In genomic region chr21:36381841-36382589, GRCh38 we compare ENCODE assay signal across 14 cellular contexts. TPM values are rescaled to one million over a fixed set of nuclear protein-coding genes. Genes with fewer than 3 reads are reported as not detected.
DNase-seq lines count a peak whose midpoint lies in the region; ATAC-seq and TF ChIP-seq lines count a peak whose summit lies in the region.
"Had no signal": no experiment of that assay in that cellular context is flagged by ENCODE, and none has a peak within 500 bp of the region (broad histone marks: within the 10 kb centered on the region; RNA-seq: fewer than 3 reads in every experiment).

No MANE protein-coding gene starts in this region.

- CTCF ChIA-PET in T-cell (lab: Charles Lee), result interaction anchor here in 1 of 2 donors (0.6 kb wide), 1 partner anchor 473 kb away, joined by 6 read pairs; no protein-coding TSS in a partner anchor

- H3K36me3 Mint-ChIP-seq in activated naive CD4-positive, alpha-beta T cell treated with anti-CD3 and anti-CD28 coated beads, Interleukin-2, amount 50 U/mL, for 24 hours, result peaks cover 1% of the 10 kb centered on the region
- H3K36me3 Mint-ChIP-seq in T-cell, result peaks cover 4% of the 10 kb centered on the region
- H3K36me3 Mint-ChIP-seq in type B pancreatic cell, result peaks cover 5% of the 10 kb centered on the region

- ATAC-seq in T-cell (replicated peaks in 1 of 4), result no peak
- no peak for ATAC-seq in GM19452 (IDR thresholded peaks at IDR 0.05; ENCODE audit: unreplicated experiment)

- H3K4me3 Mint-ChIP-seq in activated naive CD4-positive, alpha-beta T cell treated with anti-CD3 and anti-CD28 coated beads, Interleukin-2, amount 50 U/mL, for 24 hours, result no peak overlapping the region
- H3K4me3 Mint-ChIP-seq in T-cell (no peak overlapping the region), type B pancreatic cell (peak overlapping the region; percentile 27)

- no peaks in the 10 kb centered on the region for H3K27me3 Mint-ChIP-seq in activated naive CD4-positive, alpha-beta T cell treated with anti-CD3 and anti-CD28 coated beads, Interleukin-2, amount 50 U/mL, for 24 hours
- H3K27me3 Mint-ChIP-seq in T-cell (no peaks in the 10 kb centered on the region), type B pancreatic cell (no peaks in the 10 kb centered on the region)

- H3K4me3 ChIP-seq in fibroblast of the aortic adventitia (ENCODE audit: low read depth, low read length), result no peak overlapping the region
- H3K4me3 ChIP-seq: esophagus squamous epithelium, spleen, thoracic aorta had no signal

- POLR2A ChIA-PET in T-cell (lab: Charles Lee), result no interaction called here

- peak overlapping the region; percentile 10 for H3K27ac Mint-ChIP-seq in activated naive CD4-positive, alpha-beta T cell treated with anti-CD3 and anti-CD28 coated beads, Interleukin-2, amount 50 U/mL, for 24 hours
- H3K27ac Mint-ChIP-seq in T-cell (peak overlapping the region; percentile 30 to 74), type B pancreatic cell (no peak overlapping the region)

- peaks cover 13% of the 10 kb centered on the region for H3K4me1 Mint-ChIP-seq in activated naive CD4-positive, alpha-beta T cell treated with anti-CD3 and anti-CD28 coated beads, Interleukin-2, amount 50 U/mL, for 24 hours
- H3K4me1 Mint-ChIP-seq in T-cell (peaks cover 0 to 8% (median 7%) of the 10 kb centered on the region in 3 donors), type B pancreatic cell (ENCODE audit: unreplicated experiment) (peaks cover 8% of the 10 kb centered on the region)

- no peaks in the 10 kb centered on the region for H3K9me3 Mint-ChIP-seq in activated naive CD4-positive, alpha-beta T cell treated with anti-CD3 and anti-CD28 coated beads, Interleukin-2, amount 50 U/mL, for 24 hours
- H3K9me3 Mint-ChIP-seq in T-cell (no peaks in the 10 kb centered on the region), type B pancreatic cell (no peaks in the 10 kb centered on the region)

- DNase-seq in activated naive CD4-positive, alpha-beta T cell treated with anti-CD3 and anti-CD28 coated beads, Interleukin-2, amount 50 U/mL, for 16 hours, result no peak
- no peak for DNase-seq in T-cell
- DNase-seq in fibroblast of the aortic adventitia (ENCODE audit: low read depth), result peak; percentile 26
- DNase-seq in type B pancreatic cell (ENCODE audit: extremely low spot score, unreplicated experiment), result peak; percentile 11
- DNase-seq in stimulated activated CD4-positive, alpha-beta T cell treated with anti-CD3 and anti-CD28 coated beads, Interleukin-2, amount 100 ng/mL, for 24 hours, result no peak
- DNase-seq in NCI-H1694 treated with DMSO at 0.1 percent for 48 hours (lab: John Stamatoyannopoulos, UW), result no peak
- DNase-seq: amygdala, esophagus squamous epithelium, occipital lobe, SIG-M5, spleen had no signal

- TF ChIP-seq CTCF in fibroblast of the aortic adventitia (IDR thresholded peaks at IDR 0.05; ENCODE audit: insufficient read depth, low read length) (no peak), type B pancreatic cell (conservative IDR thresholded peaks at IDR 0.05) (no peak)

RNA-seq across cellular contexts. Expression of gene CHAF1B, which starts 3.2 kb away (rescaled TPM):
- 1 to 10 TPM; 2.1 to 5.1 (median 3.5) TPM for total RNA-seq in T-cell
- 0.49 and 7.8 TPM in 2 replicates for total RNA-seq in fibroblast of the aortic adventitia (ENCODE audit: low replicate concordance)
- 7.4 and 17.1 TPM in 2 replicates for total RNA-seq in type B pancreatic cell (ENCODE audit: low replicate concordance)

Comparison
In these comparisons a context has a peak if more than half of its experiments do, and no peak if none do; other contexts are left out.
1. DNase-seq: peak in fibroblast of the aortic adventitia (single experiment) and type B pancreatic cell (single experiment); none in activated naive CD4-positive, alpha-beta T cell treated with anti-CD3 and anti-CD28 coated beads, Interleukin-2, amount 50 U/mL, for 16 hours (single experiment), T-cell (0 of 34), stimulated activated CD4-positive, alpha-beta T cell treated with anti-CD3 and anti-CD28 coated beads, Interleukin-2, amount 100 ng/mL, for 24 hours (0 of 2) and NCI-H1694 treated with DMSO at 0.1 percent for 48 hours (single experiment).